Comparison of ENCODE assay signal across 1 cellular context in genomic region chr9:121369595-121370265, GRCh38.
A peak's percentile ranks its signal among the peaks of the same experiment; 100 is the strongest.
TF ChIP-seq lines count a peak whose summit lies in the region.

STOM (minus strand) TSS chr9:121370250; CDS start chr9:121370187, 63 bp downstream.

TF ChIP-seq in HEK293, 187 proteins besides CTCF, POLR2A, EP300 and RAD21 (continued from another document and continues in another):
- TF ChIP-seq PRDM2 (tag by site-specific recombination; IDR thresholded peaks at IDR 0.05; ENCODE audit: borderline replicate concordance) (no peak), PRDM4 (tag by site-specific recombination; IDR thresholded peaks at IDR 0.05) (no peak), ZNF394 (tag by site-specific recombination; IDR thresholded peaks at IDR 0.05; ENCODE audit: borderline replicate concordance) (no peak), ZNF157 (tag by site-specific recombination; IDR thresholded peaks at IDR 0.05) (no peak), ZNF707 (tag by site-specific recombination; IDR thresholded peaks at IDR 0.05) (no peak), ZNF148 (tag by site-specific recombination; IDR thresholded peaks at IDR 0.05; ENCODE audit: borderline replicate concordance) (no peak), ZNF639 (tag by site-specific recombination; IDR thresholded peaks at IDR 0.05) (no peak), MEIS1 (CRISPR knock-in tag; IDR thresholded peaks at IDR 0.05; ENCODE audit: borderline replicate concordance) (no peak), PBX3 (CRISPR knock-in tag; IDR thresholded peaks at IDR 0.05) (no peak), TRIM28 (IDR thresholded peaks at IDR 0.05; ENCODE audit: borderline replicate concordance, low read length) (no peak), SP7 (tag by site-specific recombination; IDR thresholded peaks at IDR 0.05) (0 out of 2 replicates have a peak, but pooled peaks have one; percentile 31), PRDM1 (tag by site-specific recombination; IDR thresholded peaks at IDR 0.05) (no peak), ZNF521 (tag by site-specific recombination; IDR thresholded peaks at IDR 0.05) (no peak), PRDM6 (tag by site-specific recombination; IDR thresholded peaks at IDR 0.05) (no peak), ZNF621 (tag by site-specific recombination; IDR thresholded peaks at IDR 0.05) (no peak), GLI2 (tag by site-specific recombination; IDR thresholded peaks at IDR 0.05; ENCODE audit: borderline replicate concordance, low read depth) (no peak), ZNF48 (tag by site-specific recombination; IDR thresholded peaks at IDR 0.05) (no peak), ZNF473 (tag by site-specific recombination; IDR thresholded peaks at IDR 0.05) (no peak), ZNF610 (tag by site-specific recombination; IDR thresholded peaks at IDR 0.05; ENCODE audit: borderline replicate concordance) (no peak), IKZF3 (tag by site-specific recombination; IDR thresholded peaks at IDR 0.05) (peak; percentile 38; the same call in 1 of the 2 replicates), ZNF548 (tag by site-specific recombination; IDR thresholded peaks at IDR 0.05) (no peak), ZNF624 (tag by site-specific recombination; IDR thresholded peaks at IDR 0.05) (no peak), ZNF16 (tag by site-specific recombination; IDR thresholded peaks at IDR 0.05; ENCODE audit: low read depth) (no peak), REPIN1 (tag by site-specific recombination; IDR thresholded peaks at IDR 0.05; ENCODE audit: low read depth) (peak; percentile 65; the same call in 1 of the 2 replicates), ZSCAN18 (tag by site-specific recombination; IDR thresholded peaks at IDR 0.05) (no peak), ZNF776 (tag by site-specific recombination; IDR thresholded peaks at IDR 0.05; ENCODE audit: borderline replicate concordance) (no peak), ZNF311 (tag by site-specific recombination; IDR thresholded peaks at IDR 0.05; ENCODE audit: borderline replicate concordance) (no peak), ZNF600 (tag by site-specific recombination; IDR thresholded peaks at IDR 0.05) (peak; percentile 60), OSR2 (tag by site-specific recombination; IDR thresholded peaks at IDR 0.05) (no peak), ELK4 (IDR thresholded peaks at IDR 0.05; ENCODE audit: borderline replicate concordance, low read depth, low read length) (no peak), RBAK (tag by site-specific recombination; IDR thresholded peaks at IDR 0.05) (no peak), FEZF1 (tag by site-specific recombination; IDR thresholded peaks at IDR 0.05) (peak; percentile 22; the same call in 1 of the 2 replicates), KLF10 (tag by site-specific recombination; IDR thresholded peaks at IDR 0.05) (0 out of 2 replicates have a peak, but pooled peaks have one; percentile 42), ZNF585B (tag by site-specific recombination; IDR thresholded peaks at IDR 0.05) (no peak), ZNF423 (tag by site-specific recombination; IDR thresholded peaks at IDR 0.05) (no peak), ZNF169 (tag by site-specific recombination; IDR thresholded peaks at IDR 0.05) (no peak), ZNF324 (tag by site-specific recombination; IDR thresholded peaks at IDR 0.05) (no peak), YY2 (tag by site-specific recombination; IDR thresholded peaks at IDR 0.05) (no peak), ZNF112 (tag by site-specific recombination; IDR thresholded peaks at IDR 0.05) (no peak), ZNF76 (tag by site-specific recombination; IDR thresholded peaks at IDR 0.05; ENCODE audit: borderline replicate concordance, low read depth) (no peak), HOXC10 (CRISPR knock-in tag; IDR thresholded peaks at IDR 0.05) (no peak), ZSCAN4 (tag by site-specific recombination; IDR thresholded peaks at IDR 0.05) (no peak)
